ENCODE assay signal across 16 cellular contexts in genomic region chr5:133147411-133147810, GRCh38.
DNase-seq lines count a peak whose midpoint lies in the region; ATAC-seq and TF ChIP-seq lines count a peak whose summit lies in the region.
"Had no signal": no experiment of that assay in that cellular context is flagged by ENCODE, and none has a peak within 500 bp of the region (broad histone marks: within the 10 kb centered on the region; RNA-seq: fewer than 3 reads in every experiment).

No MANE protein-coding gene starts in this region.

- H3K4me3 Mint-ChIP-seq in activated naive CD4-positive, alpha-beta T cell treated with anti-CD3 and anti-CD28 coated beads, Interleukin-2, amount 50 U/mL, for 24 hours, result no peak overlapping the region
- H3K4me3 Mint-ChIP-seq: activated T-cell treated with anti-CD3 and anti-CD28 coated beads, Interleukin-2, amount 50 U/mL, for 4 hours had no signal

- TF ChIP-seq EP300 in tibial nerve (IDR thresholded peaks at IDR 0.05), result no peak

- 36 to 47% methylated on average over 7 of the region's 7 CpGs for WGBS in tibial nerve, 2 donors

- TF ChIP-seq POLR2A in tibial nerve (IDR thresholded peaks at IDR 0.05), result no peak

- H3K4me1 Mint-ChIP-seq in activated naive CD4-positive, alpha-beta T cell treated with anti-CD3 and anti-CD28 coated beads, Interleukin-2, amount 50 U/mL, for 24 hours, result peaks cover 22% of the 10 kb centered on the region

- TF ChIP-seq CTCF in tibial nerve (IDR thresholded peaks at IDR 0.05), result no peak

- H3K27ac Mint-ChIP-seq in activated naive CD4-positive, alpha-beta T cell treated with anti-CD3 and anti-CD28 coated beads, Interleukin-2, amount 50 U/mL, for 24 hours, result peak overlapping the region; percentile 60

- H3K27me3 Mint-ChIP-seq in activated naive CD4-positive, alpha-beta T cell treated with anti-CD3 and anti-CD28 coated beads, Interleukin-2, amount 50 U/mL, for 24 hours, result no peaks in the 10 kb centered on the region

- H3K27ac ChIP-seq in tibial nerve, result no peak overlapping the region
- H3K27ac ChIP-seq: ascending aorta, parathyroid adenoma had no signal

- no peaks in the 10 kb centered on the region for H3K9me3 ChIP-seq in tibial nerve
- H3K9me3 ChIP-seq: ascending aorta, mucosa of descending colon had no signal

- H3K4me1 ChIP-seq in tibial nerve, result no peaks in the 10 kb centered on the region
- H3K4me1 ChIP-seq: ascending aorta had no signal

- DNase-seq in activated naive CD4-positive, alpha-beta T cell treated with Interleukin-2 at 50 U/mL for 16 hours, result no peak
- DNase-seq in UCSD-AML1 (lab: John Stamatoyannopoulos, UW; ENCODE audit: unreplicated experiment) (peak; percentile 23), globus pallidus (ENCODE audit: low spot score) (peak; percentile 29), tibial nerve (ENCODE audit: low spot score in 2 of 2) (peak; percentile 18 to 19)
- DNase-seq in stimulated activated CD4-positive, alpha-beta T cell treated with anti-CD3 and anti-CD28 coated beads, Interleukin-12 subunit alpha, Interleukin-12 subunit beta, amount 100 ng/mL, for 4 hours, result no peak
- DNase-seq: activated T-cell treated with anti-CD3 and anti-CD28 coated beads, Interleukin-2, amount 50 U/mL, for 4 hours; DMS79 treated with DMSO at 0.1 percent for 48 hours; effector memory CD4-positive, alpha-beta T cell; MM.1S; NCI-H2171 treated with DMSO at 0.1 percent for 48 hours had no signal

- ATAC-seq in GM21723 (IDR thresholded peaks at IDR 0.05; ENCODE audit: unreplicated experiment), result no peak
- no peak for ATAC-seq in GM19467 (IDR thresholded peaks at IDR 0.05; ENCODE audit: unreplicated experiment)
- ATAC-seq: activated T-cell treated with anti-CD3 and anti-CD28 coated beads, Interleukin-2, amount 50 U/mL, for 4 hours; mucosa of descending colon had no signal

- H3K27me3 ChIP-seq in tibial nerve, result no peaks in the 10 kb centered on the region
- H3K27me3 ChIP-seq: ascending aorta had no signal

- H3K9me3 Mint-ChIP-seq in activated naive CD4-positive, alpha-beta T cell treated with anti-CD3 and anti-CD28 coated beads, Interleukin-2, amount 50 U/mL, for 24 hours, result peaks cover 5% of the 10 kb centered on the region

- H3K36me3 Mint-ChIP-seq in activated naive CD4-positive, alpha-beta T cell treated with anti-CD3 and anti-CD28 coated beads, Interleukin-2, amount 50 U/mL, for 24 hours, result no peaks in the 10 kb centered on the region

- no peak overlapping the region for H3K4me3 ChIP-seq in tibial nerve
- H3K4me3 ChIP-seq: ascending aorta, mucosa of descending colon had no signal

- H3K36me3 ChIP-seq in tibial nerve, result no peaks in the 10 kb centered on the region
- H3K36me3 ChIP-seq: ascending aorta had no signal

Comparison
In these comparisons a context has a peak if more than half of its experiments do, and no peak if none do; other contexts are left out.
1. DNase-seq: peak in UCSD-AML1 (single experiment), globus pallidus (single experiment) and tibial nerve (2 of 2); none in activated naive CD4-positive, alpha-beta T cell treated with Interleukin-2 at 50 U/mL for 16 hours (single experiment) and stimulated activated CD4-positive, alpha-beta T cell treated with anti-CD3 and anti-CD28 coated beads, Interleukin-12 subunit alpha, Interleukin-12 subunit beta, amount 100 ng/mL, for 4 hours (single experiment).